8 cellular contexts compared by ENCODE assay signal in the genomic region with DNA sequence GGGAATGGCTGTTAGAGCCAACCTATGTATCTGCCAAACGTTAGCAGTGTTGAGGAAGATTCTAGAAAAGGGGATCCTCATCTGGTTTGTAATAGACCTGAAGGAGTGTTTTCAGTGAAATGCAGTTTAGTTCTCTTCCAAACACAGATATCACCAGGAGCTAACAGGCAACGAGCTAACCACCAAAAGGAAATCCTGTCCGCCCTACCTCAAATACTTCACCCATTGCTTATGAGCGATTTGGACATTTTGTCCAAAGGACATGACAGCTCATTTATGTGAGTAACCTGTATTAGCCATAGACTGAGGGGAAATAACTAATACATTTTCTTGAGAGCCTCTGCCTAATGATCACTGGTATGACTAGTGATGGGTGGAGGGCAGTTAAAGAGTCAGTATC. TPM values are rescaled to one million over a fixed set of nuclear protein-coding genes. Genes with fewer than 3 reads are reported as not detected.
DNase-seq lines count a peak whose midpoint lies in the region; ATAC-seq, FAIRE-seq and TF ChIP-seq lines count a peak whose summit lies in the region.

No MANE protein-coding gene starts in this region.

- peak overlapping the region; percentile 70 for H3K9ac ChIP-seq in HepG2 (ENCODE audit: insufficient read depth, low read depth, low read length)

- in situ Hi-C loops in HepG2 (cut with HindIII; ENCODE audit: extremely low pct_ligation_motif_present, low pct_unique_long_range_greater_than_20kb), result no loop called here

- intact Hi-C loops in adrenal gland (cut with DNase I) (no loop called here), HepG2 (cut with micrococcal nuclease; ENCODE audit: unreplicated experiment) (no loop called here)

- no peaks in the 10 kb centered on the region; the same call in 1 of the 2 replicates for H4K20me1 ChIP-seq in HepG2 (ENCODE audit: insufficient read depth, low read length)

- 15 to 26% (median 19%) methylated on average over 4 of the region's 4 CpGs for WGBS in adrenal gland, 4 donors
- WGBS in HepG2 (ENCODE audit: low lambda C conversion rate), result 17% methylated on average over 4 of the region's 4 CpGs
- WGBS in tibial nerve, 2 donors, result 14 to 23% methylated on average over 4 of the region's 4 CpGs

- BruUV-seq in HepG2 (replicated peaks; lab: Mats Ljungman, UMichigan), result TSS peak; percentile 93

- no peaks in the 10 kb centered on the region for H3K79me2 ChIP-seq in ACC112 (ENCODE audit: control insufficient read depth, insufficient read depth, low read length, unreplicated experiment)
- no peaks in the 10 kb centered on the region for H3K79me2 ChIP-seq in HepG2 (ENCODE audit: insufficient read depth, low read length)

- TF ChIP-seq CTCF in adrenal gland (IDR thresholded peaks at IDR 0.05), result no peak
- no peak for TF ChIP-seq CTCF in HepG2 (CRISPR knock-in tag; IDR thresholded peaks at IDR 0.05)
- TF ChIP-seq CTCF in tibial nerve (IDR thresholded peaks at IDR 0.05), result no peak

- peak overlapping the region; percentile 100 for H3K27ac ChIP-seq in ACC112 (ENCODE audit: low read depth, low read length)
- peak overlapping the region; percentile 43 to 81 (median 54) for H3K27ac ChIP-seq in adrenal gland
- H3K27ac ChIP-seq in HepG2 (ENCODE audit: extremely low read length, insufficient read depth, low read length), result peak overlapping the region; percentile 75
- peak overlapping the region; percentile 70 to 88 (median 82) for H3K27ac ChIP-seq in tibial nerve

- DNase-seq in adrenal gland (no peak), HepG2 (ENCODE audit: low spot score) (no peak), tibial nerve (ENCODE audit: low spot score in 2 of 2) (no peak), HuH-7 (ENCODE audit: low spot score) (no peak)
- DNase-seq in stimulated activated CD4-positive, alpha-beta T cell treated with anti-CD3 and anti-CD28 coated beads, Interleukin-2, amount 100 ng/mL, for 24 hours, result no peak

- H3K4me2 ChIP-seq in HepG2 (ENCODE audit: low read depth, low read length), result peak overlapping the region; percentile 96

- H2AFZ ChIP-seq in ACC112 (ENCODE audit: low read length, unreplicated experiment), result no peak overlapping the region
- peak overlapping the region; percentile 20 for H2AFZ ChIP-seq in HepG2 (ENCODE audit: low read length)

- H3K9me3 ChIP-seq in adrenal gland (replicated peaks in 1 of 3) (no peaks in the 10 kb centered on the region), HepG2 (ENCODE audit: low read length) (no peaks in the 10 kb centered on the region), tibial nerve (no peaks in the 10 kb centered on the region)

- H3K36me3 ChIP-seq in ACC112 (ENCODE audit: insufficient read depth, low read length), result peaks cover 12% of the 10 kb centered on the region
- no peaks in the 10 kb centered on the region for H3K36me3 ChIP-seq in adrenal gland (replicated peaks in 1 of 2)
- no peaks in the 10 kb centered on the region; a peak in 1 of 5 replicates for H3K36me3 ChIP-seq in HepG2 (replicated peaks in 1 of 2; ENCODE audit: control insufficient read depth in 1 of 2, insufficient read depth in 2 of 2, low read length in 2 of 2)
- H3K36me3 ChIP-seq in tibial nerve, result no peaks in the 10 kb centered on the region

- TF ChIP-seq POLR2A in adrenal gland (IDR thresholded peaks at IDR 0.05), result no peak
- TF ChIP-seq POLR2A in HepG2 (IDR thresholded peaks at IDR 0.05; ENCODE audit: insufficient read depth in 1 of 2, low read depth in 2 of 2, low read length in 2 of 2), result no peak
- TF ChIP-seq POLR2A in tibial nerve (IDR thresholded peaks at IDR 0.05), result no peak

- POLR2A ChIA-PET in HepG2 (lab: Yijun Ruan, JAX), result interaction anchor here (1.5 to 4.4 kb wide), 5 partner anchors 11 to 68 kb away, joined by 4 to 81 read pairs (median 8); a partner anchor contains a TSS

- no peak for TF ChIP-seq RAD21 in HepG2 (CRISPR knock-in tag; IDR thresholded peaks at IDR 0.05)

- H3K27me3 ChIP-seq in ACC112 (ENCODE audit: insufficient read depth, low read length) (no peaks in the 10 kb centered on the region), adrenal gland (no peaks in the 10 kb centered on the region), HepG2 (ENCODE audit: control insufficient read depth in 1 of 2, insufficient read depth in 2 of 2, low read length in 2 of 2) (no peaks in the 10 kb centered on the region), tibial nerve (no peaks in the 10 kb centered on the region)

- CTCF ChIA-PET in HepG2 (lab: Yijun Ruan, JAX; ENCODE audit: low intra/inter-chr PET ratio, low total read pairs), result no interaction called here

- peaks cover 85% of the 10 kb centered on the region for H3K4me1 ChIP-seq in ACC112 (ENCODE audit: control insufficient read depth, insufficient read depth, low read length, unreplicated experiment)
- peaks cover 15 to 37% of the 10 kb centered on the region in 2 donors for H3K4me1 ChIP-seq in adrenal gland (replicated peaks in 1 of 2)
- H3K4me1 ChIP-seq in HepG2 (ENCODE audit: insufficient read depth, low read length), result peaks cover 79% of the 10 kb centered on the region
- peaks cover 3 to 65% (median 50%) of the 10 kb centered on the region in 4 donors for H3K4me1 ChIP-seq in tibial nerve

- peak overlapping the region; percentile 70 for H3K4me3 ChIP-seq in ACC112 (ENCODE audit: low read depth, low read length)
- peak overlapping the region in 2 of 4 donors; percentile 45 to 47 for H3K4me3 ChIP-seq in adrenal gland
- H3K4me3 ChIP-seq in HepG2 (replicated peaks in 1 of 3; ENCODE audit: insufficient read depth in 1 of 3, low read depth in 2 of 3, low read length in 3 of 3), result peak overlapping the region; percentile 55 to 75 (median 58)
- H3K4me3 ChIP-seq in tibial nerve, result peak overlapping the region; percentile 28 to 59 (median 46)

- ATAC-seq in HG03196 (IDR thresholded peaks at IDR 0.05; ENCODE audit: unreplicated experiment), result peak; percentile 5
- no peak for ATAC-seq in HepG2
- no peak for ATAC-seq in GM19463 (IDR thresholded peaks at IDR 0.05; ENCODE audit: unreplicated experiment)

- TF ChIP-seq EP300 in HepG2 (IDR thresholded peaks at IDR 0.05; ENCODE audit: low read depth in 2 of 2, low read length in 2 of 2) (no peak), HepG2 (CRISPR knock-in tag; IDR thresholded peaks at IDR 0.05; ENCODE audit: borderline replicate concordance) (no peak), tibial nerve (IDR thresholded peaks at IDR 0.05) (no peak)

- no peak for FAIRE-seq in HepG2 (lab: Jason Lieb, UNC)

TF ChIP-seq in HepG2, 621 proteins besides CTCF, POLR2A, EP300 and RAD21 (continues in another document):
- no peak for TF ChIP-seq RBAK (CRISPR knock-in tag; IDR thresholded peaks at IDR 0.05)

RNA-seq across cellular contexts. Expression of a gene that starts 0.7 kb away (rescaled TPM):
- total RNA-seq in adrenal gland, result not detected
- polyA plus RNA-seq in adrenal gland, result under 1 TPM in 1 of 3 donors, not detected in 2; 0.27 TPM
- total RNA-seq in HepG2 (2016; rRNA removed; fragmentation: Illumina TruSeq; extraction: Trizol), result 0.35 TPM in 1 of 2 replicates, not detected in the other
- total RNA-seq in HepG2 (2016; cell fraction: cytosol; rRNA removed; fragmentation: Illumina TruSeq; extraction: Trizol; ENCODE audit: low read depth), result 0.71 TPM in 1 of 2 replicates, not detected in the other
- not detected in 2 replicates for total RNA-seq in HepG2 (2016; cell fraction: insoluble cytoplasmic fraction; rRNA removed; fragmentation: Illumina TruSeq; extraction: Trizol)
- total RNA-seq in HepG2 (2016; cell fraction: membrane; rRNA removed; fragmentation: Illumina TruSeq; extraction: Trizol), result 0.31 and 0.48 TPM in 2 replicates
- not detected in 2 replicates for total RNA-seq in HepG2 (2016; cell fraction: nucleus; rRNA removed; fragmentation: Illumina TruSeq; extraction: Trizol)
- not detected in 2 replicates for polyA plus RNA-seq in HepG2 (2011; rRNA removed)
- not detected in 2 replicates for polyA plus RNA-seq in HepG2 (2011; cell fraction: cytosol; rRNA removed)
- polyA plus RNA-seq in HepG2 (2011; cell fraction: nucleus; rRNA removed), result 0.19 TPM in 1 of 2 replicates, not detected in the other
- 0.24 TPM in 1 of 2 replicates, not detected in the other for polyA plus RNA-seq in HepG2 (2012)
- 0.69 and 0.77 TPM in 2 replicates for polyA plus RNA-seq in HepG2 (2016; cell fraction: cytosol; fragmentation: Illumina TruSeq; extraction: Trizol; ENCODE audit: low read depth)
- not detected in 2 replicates for polyA plus RNA-seq in HepG2 (2016; cell fraction: insoluble cytoplasmic fraction; fragmentation: Illumina TruSeq; extraction: Trizol; ENCODE audit: low read depth)
- polyA plus RNA-seq in HepG2 (2016; cell fraction: membrane; fragmentation: Illumina TruSeq; extraction: Trizol; ENCODE audit: low read depth), result 0.62 and 1.2 TPM in 2 replicates
- polyA plus RNA-seq in HepG2 (2016; cell fraction: nucleus; fragmentation: Illumina TruSeq; extraction: Trizol; ENCODE audit: insufficient read depth, low read depth), result not detected in 2 replicates
- polyA minus RNA-seq in HepG2 (2011; rRNA and poly(A)+ RNA removed; ENCODE audit: low replicate concordance), result not detected in 2 replicates
- not detected in 2 replicates for polyA minus RNA-seq in HepG2 (2011; cell fraction: cytosol; rRNA and poly(A)+ RNA removed)
- polyA minus RNA-seq in HepG2 (2011; cell fraction: nucleus; rRNA and poly(A)+ RNA removed), result 1.3 TPM in 1 of 2 replicates, not detected in the other
- not detected for total RNA-seq in tibial nerve

RNA-seq across cellular contexts. Expression of a gene that starts 34.9 kb away (rescaled TPM):
- total RNA-seq in adrenal gland (100 to 1,000 TPM; 286 to 562 (median 405) TPM), HepG2 (2016; rRNA removed; fragmentation: Illumina TruSeq; extraction: Trizol) (184 and 289 TPM in 2 replicates), tibial nerve (100 to 1,000 TPM; 190 to 448 (median 302) TPM)
- polyA plus RNA-seq in adrenal gland (100 to 1,000 TPM in 2 of 3 donors, 10 to 100 TPM in 1; 59.5 to 465 (median 103) TPM), HepG2 (2011; rRNA removed) (127 and 132 TPM in 2 replicates)
- total RNA-seq in HepG2 (2016; cell fraction: cytosol; rRNA removed; fragmentation: Illumina TruSeq; extraction: Trizol; ENCODE audit: low read depth), result 17.9 and 18.3 TPM in 2 replicates
- total RNA-seq in HepG2 (2016; cell fraction: insoluble cytoplasmic fraction; rRNA removed; fragmentation: Illumina TruSeq; extraction: Trizol), result 187 and 287 TPM in 2 replicates
- 57.6 and 59.8 TPM in 2 replicates for total RNA-seq in HepG2 (2016; cell fraction: membrane; rRNA removed; fragmentation: Illumina TruSeq; extraction: Trizol)
- 207 and 235 TPM in 2 replicates for total RNA-seq in HepG2 (2016; cell fraction: nucleus; rRNA removed; fragmentation: Illumina TruSeq; extraction: Trizol)
- 79.2 and 136 TPM in 2 replicates for polyA plus RNA-seq in HepG2 (2011; cell fraction: cytosol; rRNA removed)
- 35.8 and 50.3 TPM in 2 replicates for polyA plus RNA-seq in HepG2 (2011; cell fraction: nucleus; rRNA removed)
- polyA plus RNA-seq in HepG2 (2012), result 99.3 and 122 TPM in 2 replicates
- polyA plus RNA-seq in HepG2 (2016; cell fraction: cytosol; fragmentation: Illumina TruSeq; extraction: Trizol; ENCODE audit: low read depth), result 34.0 and 44.2 TPM in 2 replicates
- polyA plus RNA-seq in HepG2 (2016; cell fraction: insoluble cytoplasmic fraction; fragmentation: Illumina TruSeq; extraction: Trizol; ENCODE audit: low read depth), result 136 and 153 TPM in 2 replicates
- polyA plus RNA-seq in HepG2 (2016; cell fraction: membrane; fragmentation: Illumina TruSeq; extraction: Trizol; ENCODE audit: low read depth), result 35.5 and 37.5 TPM in 2 replicates
- 257 and 263 TPM in 2 replicates for polyA plus RNA-seq in HepG2 (2016; cell fraction: nucleus; fragmentation: Illumina TruSeq; extraction: Trizol; ENCODE audit: insufficient read depth, low read depth)
- 118 and 499 TPM in 2 replicates for polyA minus RNA-seq in HepG2 (2011; rRNA and poly(A)+ RNA removed; ENCODE audit: low replicate concordance)
- 42.6 and 62.0 TPM in 2 replicates for polyA minus RNA-seq in HepG2 (2011; cell fraction: cytosol; rRNA and poly(A)+ RNA removed)
- polyA minus RNA-seq in HepG2 (2011; cell fraction: nucleus; rRNA and poly(A)+ RNA removed), result 31.4 and 43.6 TPM in 2 replicates
